Comparison of ENCODE assay signal across 3 cellular contexts in the genomic region with DNA sequence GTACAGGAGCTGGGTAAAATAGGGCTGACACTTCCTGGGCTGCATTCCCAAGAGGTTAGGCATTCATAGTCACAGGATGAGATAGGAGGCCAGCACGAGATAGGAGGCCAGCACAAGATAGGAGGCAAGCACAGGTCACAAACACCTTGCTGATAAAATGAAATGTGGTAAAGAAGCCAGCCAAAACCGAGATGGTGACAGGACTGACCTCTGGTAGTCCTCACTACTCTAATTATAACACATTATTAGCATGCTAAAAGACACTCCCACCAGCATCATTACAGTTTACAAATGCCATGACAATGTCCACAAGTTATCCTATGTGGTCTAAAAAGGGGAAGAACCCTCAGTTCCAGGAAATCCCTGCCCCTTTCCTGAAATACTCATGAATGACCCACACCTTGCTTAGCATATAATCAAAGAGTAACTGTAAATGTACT.
TF ChIP-seq lines count a peak whose summit lies in the region.

No MANE protein-coding gene starts in this region.

TF ChIP-seq in A549, 52 proteins besides CTCF, POLR2A, EP300 and RAD21:
- TF ChIP-seq, protein P1, sequence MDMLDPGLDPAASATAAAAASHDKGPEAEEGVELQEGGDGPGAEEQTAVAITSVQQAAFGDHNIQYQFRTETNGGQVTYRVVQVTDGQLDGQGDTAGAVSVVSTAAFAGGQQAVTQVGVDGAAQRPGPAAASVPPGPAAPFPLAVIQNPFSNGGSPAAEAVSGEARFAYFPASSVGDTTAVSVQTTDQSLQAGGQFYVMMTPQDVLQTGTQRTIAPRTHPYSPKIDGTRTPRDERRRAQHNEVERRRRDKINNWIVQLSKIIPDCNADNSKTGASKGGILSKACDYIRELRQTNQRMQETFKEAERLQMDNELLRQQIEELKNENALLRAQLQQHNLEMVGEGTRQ (IDR thresholded peaks at IDR 0.05), result no peak
- no peak for TF ChIP-seq FOSL2 (IDR thresholded peaks at IDR 0.05)
- peak; percentile 21; the same call in 1 of the 2 replicates for TF ChIP-seq FOSL2 (CRISPR knock-in tag; IDR thresholded peaks at IDR 0.05)
- TF ChIP-seq, protein P2, sequence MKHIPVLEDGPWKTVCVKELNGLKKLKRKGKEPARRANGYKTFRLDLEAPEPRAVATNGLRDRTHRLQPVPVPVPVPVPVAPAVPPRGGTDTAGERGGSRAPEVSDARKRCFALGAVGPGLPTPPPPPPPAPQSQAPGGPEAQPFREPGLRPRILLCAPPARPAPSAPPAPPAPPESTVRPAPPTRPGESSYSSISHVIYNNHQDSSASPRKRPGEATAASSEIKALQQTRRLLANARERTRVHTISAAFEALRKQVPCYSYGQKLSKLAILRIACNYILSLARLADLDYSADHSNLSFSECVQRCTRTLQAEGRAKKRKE (CRISPR knock-in tag; IDR thresholded peaks at IDR 0.05; ENCODE audit: low read depth), result no peak
- no peak for TF ChIP-seq JUNB (IDR thresholded peaks at IDR 0.05)
- no peak for TF ChIP-seq FOSB (CRISPR knock-in tag; IDR thresholded peaks at IDR 0.05)
- peak; percentile 43; the same call in 1 of the 2 replicates for TF ChIP-seq BHLHE40 (IDR thresholded peaks at IDR 0.05; ENCODE audit: low read depth, low read length)
TF ChIP-seq in A549: peak in this region for 2.

TF ChIP-seq in H1, 55 proteins besides CTCF, POLR2A, EP300 and RAD21:
- TF ChIP-seq SIX5 (IDR thresholded peaks at IDR 0.05; ENCODE audit: low read depth, low read length), result no peak
- no peak for TF ChIP-seq HDAC6 (IDR thresholded peaks at IDR 0.05; ENCODE audit: low read depth, low read length)
- TF ChIP-seq RBBP5 (IDR thresholded peaks at IDR 0.05; ENCODE audit: borderline replicate concordance, low read depth, low read length), result no peak
TF ChIP-seq in H1: peak in this region for 0.

TF ChIP-seq in HepG2, 621 proteins besides CTCF, POLR2A, EP300 and RAD21:
- TF ChIP-seq, protein P3, sequence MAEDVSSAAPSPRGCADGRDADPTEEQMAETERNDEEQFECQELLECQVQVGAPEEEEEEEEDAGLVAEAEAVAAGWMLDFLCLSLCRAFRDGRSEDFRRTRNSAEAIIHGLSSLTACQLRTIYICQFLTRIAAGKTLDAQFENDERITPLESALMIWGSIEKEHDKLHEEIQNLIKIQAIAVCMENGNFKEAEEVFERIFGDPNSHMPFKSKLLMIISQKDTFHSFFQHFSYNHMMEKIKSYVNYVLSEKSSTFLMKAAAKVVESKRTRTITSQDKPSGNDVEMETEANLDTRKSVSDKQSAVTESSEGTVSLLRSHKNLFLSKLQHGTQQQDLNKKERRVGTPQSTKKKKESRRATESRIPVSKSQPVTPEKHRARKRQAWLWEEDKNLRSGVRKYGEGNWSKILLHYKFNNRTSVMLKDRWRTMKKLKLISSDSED (CRISPR knock-in tag; IDR thresholded peaks at IDR 0.05), result no peak
- TF ChIP-seq, protein P4, sequence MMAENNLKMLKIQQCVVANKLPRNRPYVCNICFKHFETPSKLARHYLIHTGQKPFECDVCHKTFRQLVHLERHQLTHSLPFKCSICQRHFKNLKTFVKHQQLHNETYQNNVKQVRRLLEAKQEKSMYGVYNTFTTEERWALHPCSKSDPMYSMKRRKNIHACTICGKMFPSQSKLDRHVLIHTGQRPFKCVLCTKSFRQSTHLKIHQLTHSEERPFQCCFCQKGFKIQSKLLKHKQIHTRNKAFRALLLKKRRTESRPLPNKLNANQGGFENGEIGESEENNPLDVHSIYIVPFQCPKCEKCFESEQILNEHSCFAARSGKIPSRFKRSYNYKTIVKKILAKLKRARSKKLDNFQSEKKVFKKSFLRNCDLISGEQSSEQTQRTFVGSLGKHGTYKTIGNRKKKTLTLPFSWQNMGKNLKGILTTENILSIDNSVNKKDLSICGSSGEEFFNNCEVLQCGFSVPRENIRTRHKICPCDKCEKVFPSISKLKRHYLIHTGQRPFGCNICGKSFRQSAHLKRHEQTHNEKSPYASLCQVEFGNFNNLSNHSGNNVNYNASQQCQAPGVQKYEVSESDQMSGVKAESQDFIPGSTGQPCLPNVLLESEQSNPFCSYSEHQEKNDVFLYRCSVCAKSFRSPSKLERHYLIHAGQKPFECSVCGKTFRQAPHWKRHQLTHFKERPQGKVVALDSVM (CRISPR knock-in tag; IDR thresholded peaks at IDR 0.05), result peak; percentile 57; the same call in 1 of the 2 replicates
- TF ChIP-seq ZSCAN25 (CRISPR knock-in tag; IDR thresholded peaks at IDR 0.05) (no peak), PPARG (CRISPR knock-in tag; conservative IDR thresholded peaks at IDR 0.05) (no peak), ATM (IDR thresholded peaks at IDR 0.05; ENCODE audit: borderline replicate concordance) (no peak), ZNF615 (CRISPR knock-in tag; IDR thresholded peaks at IDR 0.05; ENCODE audit: borderline replicate concordance) (no peak), ZNF143 (CRISPR knock-in tag; IDR thresholded peaks at IDR 0.05) (no peak), MEIS1 (CRISPR knock-in tag; IDR thresholded peaks at IDR 0.05; ENCODE audit: borderline replicate concordance) (no peak), TBP (CRISPR knock-in tag; IDR thresholded peaks at IDR 0.05) (no peak), ZNF792 (CRISPR knock-in tag; IDR thresholded peaks at IDR 0.05) (peak; percentile 100), PHB2 (IDR thresholded peaks at IDR 0.05; ENCODE audit: partially characterized antibody) (no peak), FOXA1 (IDR thresholded peaks at IDR 0.05) (no peak), FOXA1 (CRISPR knock-in tag; IDR thresholded peaks at IDR 0.05) (no peak)
- TF ChIP-seq, protein P5, sequence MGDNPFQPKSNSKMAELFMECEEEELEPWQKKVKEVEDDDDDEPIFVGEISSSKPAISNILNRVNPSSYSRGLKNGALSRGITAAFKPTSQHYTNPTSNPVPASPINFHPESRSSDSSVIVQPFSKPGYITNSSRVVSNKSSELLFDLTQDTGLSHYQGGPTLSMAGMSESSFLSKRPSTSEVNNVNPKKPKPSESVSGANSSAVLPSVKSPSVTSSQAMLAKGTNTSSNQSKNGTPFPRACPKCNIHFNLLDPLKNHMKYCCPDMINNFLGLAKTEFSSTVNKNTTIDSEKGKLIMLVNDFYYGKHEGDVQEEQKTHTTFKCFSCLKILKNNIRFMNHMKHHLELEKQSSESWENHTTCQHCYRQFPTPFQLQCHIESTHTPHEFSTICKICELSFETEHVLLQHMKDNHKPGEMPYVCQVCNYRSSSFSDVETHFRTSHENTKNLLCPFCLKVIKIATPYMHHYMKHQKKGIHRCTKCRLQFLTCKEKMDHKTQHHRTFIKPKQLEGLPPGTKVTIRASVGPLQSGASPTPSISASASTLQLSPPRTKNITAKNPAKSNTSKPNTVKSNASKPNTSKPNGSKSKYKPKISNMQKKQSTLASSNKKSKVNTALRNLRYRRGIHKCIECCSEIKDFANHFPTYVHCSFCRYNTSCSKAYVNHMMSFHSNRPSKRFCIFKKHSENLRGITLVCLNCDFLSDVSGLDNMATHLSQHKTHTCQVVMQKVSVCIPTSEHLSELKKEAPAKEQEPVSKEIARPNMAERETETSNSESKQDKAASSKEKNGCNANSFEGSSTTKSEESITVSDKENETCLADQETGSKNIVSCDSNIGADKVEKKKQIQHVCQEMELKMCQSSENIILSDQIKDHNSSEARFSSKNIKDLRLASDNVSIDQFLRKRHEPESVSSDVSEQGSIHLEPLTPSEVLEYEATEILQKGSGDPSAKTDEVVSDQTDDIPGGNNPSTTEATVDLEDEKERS (CRISPR knock-in tag; IDR thresholded peaks at IDR 0.05), result no peak
- TF ChIP-seq, protein P6, sequence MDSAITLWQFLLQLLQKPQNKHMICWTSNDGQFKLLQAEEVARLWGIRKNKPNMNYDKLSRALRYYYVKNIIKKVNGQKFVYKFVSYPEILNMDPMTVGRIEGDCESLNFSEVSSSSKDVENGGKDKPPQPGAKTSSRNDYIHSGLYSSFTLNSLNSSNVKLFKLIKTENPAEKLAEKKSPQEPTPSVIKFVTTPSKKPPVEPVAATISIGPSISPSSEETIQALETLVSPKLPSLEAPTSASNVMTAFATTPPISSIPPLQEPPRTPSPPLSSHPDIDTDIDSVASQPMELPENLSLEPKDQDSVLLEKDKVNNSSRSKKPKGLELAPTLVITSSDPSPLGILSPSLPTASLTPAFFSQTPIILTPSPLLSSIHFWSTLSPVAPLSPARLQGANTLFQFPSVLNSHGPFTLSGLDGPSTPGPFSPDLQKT (CRISPR knock-in tag; IDR thresholded peaks at IDR 0.05; ENCODE audit: borderline replicate concordance), result no peak
- TF ChIP-seq, protein P7, sequence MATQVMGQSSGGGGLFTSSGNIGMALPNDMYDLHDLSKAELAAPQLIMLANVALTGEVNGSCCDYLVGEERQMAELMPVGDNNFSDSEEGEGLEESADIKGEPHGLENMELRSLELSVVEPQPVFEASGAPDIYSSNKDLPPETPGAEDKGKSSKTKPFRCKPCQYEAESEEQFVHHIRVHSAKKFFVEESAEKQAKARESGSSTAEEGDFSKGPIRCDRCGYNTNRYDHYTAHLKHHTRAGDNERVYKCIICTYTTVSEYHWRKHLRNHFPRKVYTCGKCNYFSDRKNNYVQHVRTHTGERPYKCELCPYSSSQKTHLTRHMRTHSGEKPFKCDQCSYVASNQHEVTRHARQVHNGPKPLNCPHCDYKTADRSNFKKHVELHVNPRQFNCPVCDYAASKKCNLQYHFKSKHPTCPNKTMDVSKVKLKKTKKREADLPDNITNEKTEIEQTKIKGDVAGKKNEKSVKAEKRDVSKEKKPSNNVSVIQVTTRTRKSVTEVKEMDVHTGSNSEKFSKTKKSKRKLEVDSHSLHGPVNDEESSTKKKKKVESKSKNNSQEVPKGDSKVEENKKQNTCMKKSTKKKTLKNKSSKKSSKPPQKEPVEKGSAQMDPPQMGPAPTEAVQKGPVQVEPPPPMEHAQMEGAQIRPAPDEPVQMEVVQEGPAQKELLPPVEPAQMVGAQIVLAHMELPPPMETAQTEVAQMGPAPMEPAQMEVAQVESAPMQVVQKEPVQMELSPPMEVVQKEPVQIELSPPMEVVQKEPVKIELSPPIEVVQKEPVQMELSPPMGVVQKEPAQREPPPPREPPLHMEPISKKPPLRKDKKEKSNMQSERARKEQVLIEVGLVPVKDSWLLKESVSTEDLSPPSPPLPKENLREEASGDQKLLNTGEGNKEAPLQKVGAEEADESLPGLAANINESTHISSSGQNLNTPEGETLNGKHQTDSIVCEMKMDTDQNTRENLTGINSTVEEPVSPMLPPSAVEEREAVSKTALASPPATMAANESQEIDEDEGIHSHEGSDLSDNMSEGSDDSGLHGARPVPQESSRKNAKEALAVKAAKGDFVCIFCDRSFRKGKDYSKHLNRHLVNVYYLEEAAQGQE (IDR thresholded peaks at IDR 0.05; ENCODE audit: borderline replicate concordance in 1 of 2, low read depth in 1 of 2, low read length in 2 of 2), result no peak
- TF ChIP-seq, protein P8, sequence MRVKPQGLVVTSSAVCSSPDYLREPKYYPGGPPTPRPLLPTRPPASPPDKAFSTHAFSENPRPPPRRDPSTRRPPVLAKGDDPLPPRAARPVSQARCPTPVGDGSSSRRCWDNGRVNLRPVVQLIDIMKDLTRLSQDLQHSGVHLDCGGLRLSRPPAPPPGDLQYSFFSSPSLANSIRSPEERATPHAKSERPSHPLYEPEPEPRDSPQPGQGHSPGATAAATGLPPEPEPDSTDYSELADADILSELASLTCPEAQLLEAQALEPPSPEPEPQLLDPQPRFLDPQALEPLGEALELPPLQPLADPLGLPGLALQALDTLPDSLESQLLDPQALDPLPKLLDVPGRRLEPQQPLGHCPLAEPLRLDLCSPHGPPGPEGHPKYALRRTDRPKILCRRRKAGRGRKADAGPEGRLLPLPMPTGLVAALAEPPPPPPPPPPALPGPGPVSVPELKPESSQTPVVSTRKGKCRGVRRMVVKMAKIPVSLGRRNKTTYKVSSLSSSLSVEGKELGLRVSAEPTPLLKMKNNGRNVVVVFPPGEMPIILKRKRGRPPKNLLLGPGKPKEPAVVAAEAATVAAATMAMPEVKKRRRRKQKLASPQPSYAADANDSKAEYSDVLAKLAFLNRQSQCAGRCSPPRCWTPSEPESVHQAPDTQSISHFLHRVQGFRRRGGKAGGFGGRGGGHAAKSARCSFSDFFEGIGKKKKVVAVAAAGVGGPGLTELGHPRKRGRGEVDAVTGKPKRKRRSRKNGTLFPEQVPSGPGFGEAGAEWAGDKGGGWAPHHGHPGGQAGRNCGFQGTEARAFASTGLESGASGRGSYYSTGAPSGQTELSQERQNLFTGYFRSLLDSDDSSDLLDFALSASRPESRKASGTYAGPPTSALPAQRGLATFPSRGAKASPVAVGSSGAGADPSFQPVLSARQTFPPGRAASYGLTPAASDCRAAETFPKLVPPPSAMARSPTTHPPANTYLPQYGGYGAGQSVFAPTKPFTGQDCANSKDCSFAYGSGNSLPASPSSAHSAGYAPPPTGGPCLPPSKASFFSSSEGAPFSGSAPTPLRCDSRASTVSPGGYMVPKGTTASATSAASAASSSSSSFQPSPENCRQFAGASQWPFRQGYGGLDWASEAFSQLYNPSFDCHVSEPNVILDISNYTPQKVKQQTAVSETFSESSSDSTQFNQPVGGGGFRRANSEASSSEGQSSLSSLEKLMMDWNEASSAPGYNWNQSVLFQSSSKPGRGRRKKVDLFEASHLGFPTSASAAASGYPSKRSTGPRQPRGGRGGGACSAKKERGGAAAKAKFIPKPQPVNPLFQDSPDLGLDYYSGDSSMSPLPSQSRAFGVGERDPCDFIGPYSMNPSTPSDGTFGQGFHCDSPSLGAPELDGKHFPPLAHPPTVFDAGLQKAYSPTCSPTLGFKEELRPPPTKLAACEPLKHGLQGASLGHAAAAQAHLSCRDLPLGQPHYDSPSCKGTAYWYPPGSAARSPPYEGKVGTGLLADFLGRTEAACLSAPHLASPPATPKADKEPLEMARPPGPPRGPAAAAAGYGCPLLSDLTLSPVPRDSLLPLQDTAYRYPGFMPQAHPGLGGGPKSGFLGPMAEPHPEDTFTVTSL (CRISPR knock-in tag; IDR thresholded peaks at IDR 0.05; ENCODE audit: borderline replicate concordance), result no peak
